8 cellular contexts compared by ENCODE assay signal in genomic region chr22:38273135-38273761, GRCh38. TPM values are rescaled to one million over a fixed set of nuclear protein-coding genes. Genes with fewer than 3 reads are reported as not detected.
DNase-seq lines count a peak whose midpoint lies in the region; ATAC-seq, FAIRE-seq and TF ChIP-seq lines count a peak whose summit lies in the region.

No MANE protein-coding gene starts in this region.

- H3K4me1 ChIP-seq in ACC112 (ENCODE audit: control insufficient read depth, insufficient read depth, low read length, unreplicated experiment) = peaks cover 19% of the 10 kb centered on the region
- H3K4me1 ChIP-seq in GM12878 (ENCODE audit: control insufficient read depth, insufficient read depth, low read length) = peaks cover 22% of the 10 kb centered on the region
- peaks cover 15 to 45% of the 10 kb centered on the region in 2 donors for H3K4me1 ChIP-seq in left lung

- intact Hi-C loops in GM12878 (cut with micrococcal nuclease; ENCODE audit: unreplicated experiment) = no loop called here
- intact Hi-C loops in left lung (cut with DNase I) = no loop called here

- no peaks in the 10 kb centered on the region for H3K36me3 ChIP-seq in ACC112 (ENCODE audit: insufficient read depth, low read length)
- no peaks in the 10 kb centered on the region; a peak in 1 of 4 replicates for H3K36me3 ChIP-seq in GM12878 (ENCODE audit: control insufficient read depth in 2 of 2, insufficient read depth in 2 of 2, low read length in 1 of 2)
- no peaks in the 10 kb centered on the region for H3K36me3 ChIP-seq in left lung

- H3K27me3 ChIP-seq in ACC112 (ENCODE audit: insufficient read depth, low read length) = no peaks in the 10 kb centered on the region
- no peaks in the 10 kb centered on the region for H3K27me3 ChIP-seq in HL-60 (ENCODE audit: insufficient read depth, poor library complexity, severe bottlenecking)
- no peaks in the 10 kb centered on the region for H3K27me3 ChIP-seq in GM12878 (replicated peaks in 1 of 2; ENCODE audit: control insufficient read depth in 2 of 2, insufficient read depth in 2 of 2, low read length in 1 of 2)
- no peaks in the 10 kb centered on the region for H3K27me3 ChIP-seq in left lung

- no peak for TF ChIP-seq EP300 in GM12878 (IDR thresholded peaks at IDR 0.05; ENCODE audit: borderline replicate concordance in 1 of 2, control insufficient read depth in 1 of 2, low read depth in 2 of 2, low read length in 2 of 2)

- peak overlapping the region; percentile 83 for H3K4me2 ChIP-seq in GM12878 (ENCODE audit: control insufficient read depth, insufficient read depth)

- H3K79me2 ChIP-seq in ACC112 (ENCODE audit: control insufficient read depth, insufficient read depth, low read length, unreplicated experiment) (peaks cover 45% of the 10 kb centered on the region), GM12878 (ENCODE audit: control insufficient read depth, insufficient read depth, low read length) (peaks cover 10% of the 10 kb centered on the region)

- TF ChIP-seq RAD21 in GM12878 (IDR thresholded peaks at IDR 0.05; ENCODE audit: insufficient read depth, low read depth, low read length) = no peak

- no TSS peak for BruUV-seq in GM12878 (replicated peaks; lab: Mats Ljungman, UMichigan)

- H3K9me3 ChIP-seq in GM12878 (replicated peaks; ENCODE audit: control insufficient read depth, insufficient read depth, low read length) (no peaks in the 10 kb centered on the region), left lung (no peaks in the 10 kb centered on the region)

- DNase-seq in HL-60 (ENCODE audit: low read depth in 1 of 2, low spot score in 1 of 2) = no peak
- DNase-seq in GM12878 (ENCODE audit: low read depth, low spot score) = no peak
- DNase-seq in left lung = no peak
- DNase-seq in substantia nigra (lab: John Stamatoyannopoulos, UW) = peak in 17 of 49 donors; percentile 35 to 82 (median 58)
- DNase-seq in NCI-H226 = no peak
- no peak for DNase-seq in GM10248 (ENCODE audit: extremely low spot score)

- RAD21 ChIA-PET in GM12878 (lab: Charles Lee; ENCODE audit: unreplicated experiment) = interaction anchor here (0.6 to 1.2 kb wide), 3 partner anchors 11 to 91 kb away, joined by 3 read pairs; partner anchors contain the start of gene PLA2G6

- ATAC-seq in GM12878 (peak; percentile 9; the same call in 2 of the 3 replicates), left lung (peak; percentile 1), GM19351 (IDR thresholded peaks at IDR 0.05; ENCODE audit: unreplicated experiment) (no peak)

- H4K20me1 ChIP-seq in GM12878 (ENCODE audit: control insufficient read depth, insufficient read depth) = no peaks in the 10 kb centered on the region

- TF ChIP-seq CTCF in HL-60 (IDR thresholded peaks at IDR 0.05; ENCODE audit: insufficient read depth, low read length) = no peak
- no peak for TF ChIP-seq CTCF in GM12878 (IDR thresholded peaks at IDR 0.05 in 2 of 3, conservative IDR thresholded peaks at IDR 0.05 in 1 of 3; ENCODE audit: control insufficient read depth in 2 of 3, extremely low read depth in 1 of 3, insufficient read depth in 1 of 3, low read depth in 3 of 3, low read length in 3 of 3)
- no peak for TF ChIP-seq CTCF in left lung (IDR thresholded peaks at IDR 0.05)
- no peak for TF ChIP-seq CTCF in GM10248 (IDR thresholded peaks at IDR 0.05; ENCODE audit: control extremely low read depth, extremely low read depth, low read depth, missing control alignments)

- SMC1A ChIA-PET in GM12878 (lab: Charles Lee; ENCODE audit: uncharacterized antibody, unreplicated experiment) = no interaction called here

- peak overlapping the region; percentile 96 for H2AFZ ChIP-seq in ACC112 (ENCODE audit: low read length, unreplicated experiment)
- peak overlapping the region; percentile 99 for H2AFZ ChIP-seq in GM12878 (ENCODE audit: control insufficient read depth, low read depth, low read length)

- POLR2A ChIA-PET in GM12878 (lab: Charles Lee) = interaction anchor here (1.1 kb wide), 1 partner anchor 11 kb away, joined by 3 read pairs; no protein-coding TSS in a partner anchor
- POLR2A ChIA-PET in GM10248 (lab: Yijun Ruan, JAX) = no interaction called here

- 17% methylated on average over 23 of the region's 25 CpGs for WGBS in GM12878 (ENCODE audit: insufficient coverage, insufficient replicate concordance, low lambda C conversion rate, missing lambda C conversion rate)

- CTCF ChIA-PET in GM12878 (lab: Yijun Ruan, JAX) = interaction anchor here (4.2 kb wide), 1 partner anchor 12 kb away, joined by 26 read pairs; no protein-coding TSS in a partner anchor
- CTCF ChIA-PET in GM10248 (lab: Yijun Ruan, JAX) = interaction anchor here (1.3 kb wide), 1 partner anchor 13 kb away, joined by 3 read pairs; no protein-coding TSS in a partner anchor

- H3K27ac ChIP-seq in ACC112 (ENCODE audit: low read depth, low read length) (0 out of 2 replicates have a peak overlapping the region, but pooled peaks have one; percentile 28), HL-60 (replicated peaks) (peak overlapping the region; percentile 56), GM12878 (ENCODE audit: control insufficient read depth, insufficient read depth) (peak overlapping the region; percentile 78), left lung (peak overlapping the region; percentile 85 to 88), substantia nigra (ENCODE audit: low read depth, low read length, poor library complexity, severe bottlenecking) (peak overlapping the region; percentile 98)

- no peak for TF ChIP-seq POLR2A in GM12878 (IDR thresholded peaks at IDR 0.05; ENCODE audit: low read depth, low read length)

- H3K4me3 ChIP-seq in ACC112 (ENCODE audit: low read depth, low read length) (peak overlapping the region; percentile 94), HL-60 (replicated peaks; ENCODE audit: insufficient read depth, low read length) (peak overlapping the region; percentile 41), GM12878 (peak overlapping the region; percentile 90), left lung (peak overlapping the region; percentile 95 to 97)

- in situ Hi-C loops in GM12878 (cut with MboI) = no loop called here

- no peak for FAIRE-seq in GM12878 (lab: Jason Lieb, UNC)

- peak overlapping the region; percentile 88 for H3K9ac ChIP-seq in GM12878 (ENCODE audit: control insufficient read depth, insufficient read depth, low read length)

TF ChIP-seq in GM12878, 131 proteins besides CTCF, POLR2A, EP300 and RAD21 (continues in another document):
- TF ChIP-seq E4F1 (IDR thresholded peaks at IDR 0.05; ENCODE audit: borderline replicate concordance, partially characterized antibody) = no peak

RNA-seq across cellular contexts. Expression of gene TMEM184B, which starts 0.4 kb away (rescaled TPM):
- total RNA-seq in GM12878 (2013; cell fraction: nucleolus; rRNA removed) = 13.7 and 14.0 TPM in 2 replicates
- 4.7 and 5.8 TPM in 2 replicates for total RNA-seq in GM12878 (2014; rRNA removed)
- total RNA-seq in GM12878 (2014; rRNA removed; fragmentation: Illumina TruSeq; extraction: Trizol) = 4.2 and 5.0 TPM in 2 replicates
- 19.5 and 22.4 TPM in 2 replicates for total RNA-seq in GM12878 (2021)
- 4.2 TPM for polyA plus RNA-seq in GM12878 (2011; ENCODE audit: low read depth)
- 2.0 and 3.6 TPM in 2 replicates for polyA plus RNA-seq in GM12878 (2011; rRNA removed)
- polyA plus RNA-seq in GM12878 (2011; cell fraction: cytosol; rRNA removed) = 4.5 and 5.4 TPM in 2 replicates
- 9.4 and 12.5 TPM in 2 replicates for polyA plus RNA-seq in GM12878 (2011; cell fraction: nucleus; rRNA removed)
- 10.0 and 10.7 TPM in 2 replicates for polyA plus RNA-seq in GM12878 (2012)
- polyA plus RNA-seq in GM12878 (2014; fragmentation: Illumina TruSeq; extraction: Trizol) = 9.8 and 10.0 TPM in 2 replicates
- polyA plus RNA-seq in GM12878 (2014; fragmentation: Nextera tagmentation; extraction: Ambion mirVana) = 1 to 10 TPM in 1 of 2 experiments, under 1 TPM in 1; 0.56 to 1.0 TPM
- 14.7 and 15.7 TPM in 2 replicates for polyA plus RNA-seq in GM12878 (2014; rRNA removed)
- 10 to 100 TPM; 16.1 to 17.1 TPM for polyA plus RNA-seq in GM12878 (2016; fragmentation: Nextera tagmentation; extraction: Ambion mirVana)
- polyA minus RNA-seq in GM12878 (2011; rRNA and poly(A)+ RNA removed) = 5.0 and 5.3 TPM in 2 replicates
- 3.6 and 4.7 TPM in 2 replicates for polyA minus RNA-seq in GM12878 (2011; cell fraction: cytosol; rRNA and poly(A)+ RNA removed)
- 2.9 and 4.6 TPM in 2 replicates for polyA minus RNA-seq in GM12878 (2011; cell fraction: nucleus; rRNA and poly(A)+ RNA removed)
- 10 to 100 TPM; 84.5 to 98.3 TPM for total RNA-seq in left lung

RNA-seq across cellular contexts. Expression of gene CSNK1E, which starts 44.0 kb away (rescaled TPM):
- 185 TPM in 2 replicates for total RNA-seq in GM12878 (2013; cell fraction: nucleolus; rRNA removed)
- total RNA-seq in GM12878 (2014; rRNA removed) (78.7 and 88.5 TPM in 2 replicates), GM12878 (2014; rRNA removed; fragmentation: Illumina TruSeq; extraction: Trizol) (48.3 and 51.6 TPM in 2 replicates), GM12878 (2021) (89.9 and 98.8 TPM in 2 replicates), left lung (100 to 1,000 TPM in 1 of 2 donors, 10 to 100 TPM in 1; 95.3 to 123 TPM)
- 28.7 TPM for polyA plus RNA-seq in GM12878 (2011; ENCODE audit: low read depth)
- polyA plus RNA-seq in GM12878 (2011; rRNA removed) (47.6 and 79.5 TPM in 2 replicates), GM12878 (2014; fragmentation: Illumina TruSeq; extraction: Trizol) (52.4 and 78.3 TPM in 2 replicates), GM12878 (2014; fragmentation: Nextera tagmentation; extraction: Ambion mirVana) (10 to 100 TPM in 1 of 2 experiments, 1 to 10 TPM in 1; 5.9 to 12.6 TPM), GM12878 (2014; rRNA removed) (103 and 107 TPM in 2 replicates), GM12878 (2016; fragmentation: Nextera tagmentation; extraction: Ambion mirVana) (10 to 100 TPM; 17.3 to 18.5 TPM)
- polyA plus RNA-seq in GM12878 (2011; cell fraction: cytosol; rRNA removed) = 90.3 and 119 TPM in 2 replicates
- 145 and 172 TPM in 2 replicates for polyA plus RNA-seq in GM12878 (2011; cell fraction: nucleus; rRNA removed)
- polyA plus RNA-seq in GM12878 (2012) = 56.9 and 63.0 TPM in 2 replicates
- 56.9 and 94.5 TPM in 2 replicates for polyA minus RNA-seq in GM12878 (2011; rRNA and poly(A)+ RNA removed)
- polyA minus RNA-seq in GM12878 (2011; cell fraction: cytosol; rRNA and poly(A)+ RNA removed) = 34.5 and 38.5 TPM in 2 replicates
- polyA minus RNA-seq in GM12878 (2011; cell fraction: nucleus; rRNA and poly(A)+ RNA removed) = 28.9 and 42.1 TPM in 2 replicates

Comparison
In these comparisons a context has a peak if more than half of its experiments do, and no peak if none do; other contexts are left out.
1. H3K27ac ChIP-seq: peak in every context shown above with its lines; median percentile 98 in substantia nigra; 86 in left lung; 78 in GM12878; 56 in HL-60; 28 in ACC112.
2. H3K4me3 ChIP-seq: peak in every context shown above with its lines; median percentile 96 in left lung; 94 in ACC112; 90 in GM12878; 41 in HL-60.